Comparison of ENCODE assay signal across 9 cellular contexts in the genomic region with DNA sequence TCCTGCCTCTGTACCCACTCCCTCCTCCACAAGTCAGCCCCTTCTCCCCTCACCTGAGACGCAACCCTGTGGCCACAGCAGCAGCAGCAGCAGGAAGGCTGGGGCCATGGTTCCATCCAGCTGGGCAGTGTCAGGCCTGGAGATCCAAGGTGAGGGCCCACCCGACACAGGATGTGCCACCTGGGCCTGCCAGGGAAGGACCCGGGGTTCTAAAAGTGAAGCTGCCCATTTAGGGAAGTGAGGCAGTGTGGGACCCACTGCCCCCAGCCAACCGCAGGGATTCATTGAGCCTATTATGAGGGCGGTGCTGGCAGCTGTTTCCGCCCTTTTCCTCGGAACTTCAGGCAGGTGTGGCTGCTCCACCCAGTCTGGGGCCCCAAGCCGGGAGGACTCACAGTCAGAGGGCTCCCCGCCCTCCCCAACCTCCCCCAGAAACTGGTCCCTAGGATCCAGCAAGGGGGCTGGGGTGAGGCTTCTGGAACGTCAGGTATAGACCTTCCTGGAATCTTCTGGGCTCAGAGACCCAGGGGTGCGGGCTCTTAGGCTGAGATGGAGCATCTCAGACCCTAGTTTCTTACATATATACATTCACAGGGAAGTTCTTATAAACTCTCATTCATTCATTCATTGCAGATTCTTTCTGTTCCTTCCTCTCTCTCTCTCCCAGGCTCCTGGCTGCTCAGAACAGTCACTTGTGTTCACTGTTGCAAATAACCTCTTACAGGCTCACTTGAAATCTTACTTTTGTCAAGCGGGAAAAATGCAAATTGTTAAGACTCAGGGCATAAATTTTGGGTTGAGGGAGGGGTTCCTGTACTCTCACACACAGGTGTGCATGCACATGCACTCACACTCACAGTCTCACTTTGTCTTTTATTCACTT. TPM values are rescaled to one million over a fixed set of nuclear protein-coding genes. Genes with fewer than 3 reads are reported as not detected.
DNase-seq lines count a peak whose midpoint lies in the region; ATAC-seq lines count a peak whose summit lies in the region.
"Had no signal": no experiment of that assay in that cellular context is flagged by ENCODE, and none has a peak within 500 bp of the region (broad histone marks: within the 10 kb centered on the region; RNA-seq: fewer than 3 reads in every experiment).

A gene with protein sequence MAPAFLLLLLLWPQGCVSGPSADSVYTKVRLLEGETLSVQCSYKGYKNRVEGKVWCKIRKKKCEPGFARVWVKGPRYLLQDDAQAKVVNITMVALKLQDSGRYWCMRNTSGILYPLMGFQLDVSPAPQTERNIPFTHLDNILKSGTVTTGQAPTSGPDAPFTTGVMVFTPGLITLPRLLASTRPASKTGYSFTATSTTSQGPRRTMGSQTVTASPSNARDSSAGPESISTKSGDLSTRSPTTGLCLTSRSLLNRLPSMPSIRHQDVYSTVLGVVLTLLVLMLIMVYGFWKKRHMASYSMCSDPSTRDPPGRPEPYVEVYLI (minus strand): TSS at position 249 of the 883 bp plus-strand sequence. CDS start 141 bp downstream, at position 108.

- intact Hi-C loops in left ventricle myocardium superior (cut with micrococcal nuclease): no loop called here

- H3K36me3 ChIP-seq in H7 (replicated peaks; ENCODE audit: control insufficient read depth, insufficient read depth, low read length): no peaks in the 10 kb centered on the region

- no peak within 1 kb of the TSS for H3K4me3 ChIP-seq in H7 (ENCODE audit: insufficient read depth, low read depth, low read length)

- peak; percentile 31 for ATAC-seq in GM21737 (IDR thresholded peaks at IDR 0.05; ENCODE audit: unreplicated experiment)
- ATAC-seq in left ventricle myocardium superior: peak; percentile 12

- H3K27me3 ChIP-seq in H7 (ENCODE audit: control insufficient read depth, insufficient read depth, low read length): no peaks in the 10 kb centered on the region; the same call in 1 of the 2 replicates

- DNase-seq in AML-193 (lab: John Stamatoyannopoulos, UW) (peak; percentile 16 to 17), UCSD-AML1 (lab: John Stamatoyannopoulos, UW; ENCODE audit: unreplicated experiment) (peak; percentile 83), left ventricle myocardium superior (no peak), H4 (ENCODE audit: low spot score) (no peak), H7 (no peak), dedifferentiated amniotic fluid mesenchymal stem cell (ENCODE audit: extremely low spot score) (no peak), inferior parietal cortex (ENCODE audit: extremely low spot score) (no peak)

RNA-seq across cellular contexts. Expression of the gene that starts here (rescaled TPM):
- total RNA-seq in left ventricle myocardium superior: not detected
- total RNA-seq in H4 (2014; rRNA removed; shearing (Covaris generic)): 0.10 TPM in 1 of 2 replicates, not detected in the other
- not detected in 2 replicates for total RNA-seq in H7 (2014; rRNA removed; shearing (Covaris generic))
- total RNA-seq: Daoy had no signal

Comparison
In these comparisons a context has a peak if more than half of its experiments do, and no peak if none do; other contexts are left out.
1. Peak in ATAC-seq in left ventricle myocardium superior; RNA of the gene not detected or under 1 TPM.
2. DNase-seq: peak in AML-193 (2 of 2) and UCSD-AML1 (single experiment); none in left ventricle myocardium superior (single experiment), H4 (single experiment), H7 (single experiment), dedifferentiated amniotic fluid mesenchymal stem cell (single experiment) and inferior parietal cortex (single experiment).